In the genomic region with DNA sequence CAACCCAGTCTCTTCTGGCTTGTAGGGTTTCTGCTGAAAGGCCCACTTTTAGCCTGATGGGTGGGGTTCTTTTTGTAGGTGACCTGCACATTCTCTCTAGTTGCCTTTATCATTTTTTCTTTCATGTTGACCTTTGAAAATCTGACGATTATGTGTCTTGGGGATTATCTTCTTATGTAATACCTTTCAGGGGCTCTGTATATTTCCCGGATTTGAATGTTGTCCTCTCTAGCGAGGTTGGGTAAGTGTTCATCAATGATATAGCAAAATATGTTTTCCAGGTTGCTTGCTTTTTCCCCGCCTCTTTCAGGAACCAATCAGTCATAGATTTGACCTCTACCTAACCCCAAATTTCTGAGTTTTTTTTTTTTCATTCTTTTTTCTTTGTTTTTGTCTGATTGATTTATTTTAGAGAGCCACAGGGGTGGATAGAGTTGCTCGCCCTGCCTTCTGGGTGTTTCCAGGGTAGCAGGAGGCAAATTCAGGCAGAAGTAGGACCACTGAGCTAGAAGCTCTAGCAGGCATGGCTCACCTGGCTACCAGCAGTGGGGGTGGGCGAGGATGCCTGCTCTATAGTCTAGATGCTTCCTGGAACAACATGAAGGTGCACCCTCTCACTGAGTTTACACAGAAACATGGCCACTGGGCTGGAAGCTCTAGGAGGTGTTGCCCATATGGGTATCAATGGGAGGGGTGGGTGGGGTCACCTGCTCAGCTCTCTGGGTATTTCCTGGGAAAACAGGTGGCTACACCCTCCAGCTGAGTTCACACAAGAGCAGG, we compare ENCODE assay signal across 1 cellular context.
TF ChIP-seq lines count a peak whose summit lies in the region.

No MANE protein-coding gene starts in this region.

TF ChIP-seq in HepG2, 621 proteins besides CTCF, POLR2A, EP300 and RAD21:
- TF ChIP-seq, protein P1, sequence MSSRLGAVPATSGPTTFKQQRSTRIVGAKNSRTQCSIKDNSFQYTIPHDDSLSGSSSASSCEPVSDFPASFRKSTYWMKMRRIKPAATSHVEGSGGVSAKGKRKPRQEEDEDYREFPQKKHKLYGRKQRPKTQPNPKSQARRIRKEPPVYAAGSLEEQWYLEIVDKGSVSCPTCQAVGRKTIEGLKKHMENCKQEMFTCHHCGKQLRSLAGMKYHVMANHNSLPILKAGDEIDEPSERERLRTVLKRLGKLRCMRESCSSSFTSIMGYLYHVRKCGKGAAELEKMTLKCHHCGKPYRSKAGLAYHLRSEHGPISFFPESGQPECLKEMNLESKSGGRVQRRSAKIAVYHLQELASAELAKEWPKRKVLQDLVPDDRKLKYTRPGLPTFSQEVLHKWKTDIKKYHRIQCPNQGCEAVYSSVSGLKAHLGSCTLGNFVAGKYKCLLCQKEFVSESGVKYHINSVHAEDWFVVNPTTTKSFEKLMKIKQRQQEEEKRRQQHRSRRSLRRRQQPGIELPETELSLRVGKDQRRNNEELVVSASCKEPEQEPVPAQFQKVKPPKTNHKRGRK (CRISPR knock-in tag; IDR thresholded peaks at IDR 0.05): no peak
- TF ChIP-seq HNF4A (CRISPR knock-in tag; IDR thresholded peaks at IDR 0.05): peak; percentile 17; the same call in 1 of the 2 replicates
- TF ChIP-seq RARA (CRISPR knock-in tag; IDR thresholded peaks at IDR 0.05): 0 out of 2 replicates have a peak, but pooled peaks have one; percentile 17
- TF ChIP-seq EEA1 (CRISPR knock-in tag; IDR thresholded peaks at IDR 0.05; ENCODE audit: borderline replicate concordance): no peak
- TF ChIP-seq NCOA2 (CRISPR knock-in tag; IDR thresholded peaks at IDR 0.05): peak; percentile 59
- 0 out of 2 replicates have a peak, but pooled peaks have one; percentile 15 for TF ChIP-seq GATAD2A (CRISPR knock-in tag; IDR thresholded peaks at IDR 0.05)
- TF ChIP-seq ZNF546 (CRISPR knock-in tag; conservative IDR thresholded peaks at IDR 0.05): no peak
- no peak for TF ChIP-seq TMF1 (CRISPR knock-in tag; IDR thresholded peaks at IDR 0.05; ENCODE audit: low read depth)
- TF ChIP-seq ISX (CRISPR knock-in tag; conservative IDR thresholded peaks at IDR 0.05): no peak
- no peak for TF ChIP-seq SOX13 (IDR thresholded peaks at IDR 0.05)
- TF ChIP-seq SOX13 (CRISPR knock-in tag; conservative IDR thresholded peaks at IDR 0.05 in 1 of 2, IDR thresholded peaks at IDR 0.05 in 1 of 2): peak in 1 of 2 experiments; percentile 52; a peak in 1 of 4 replicates
- no peak for TF ChIP-seq SNAI1 (CRISPR knock-in tag; IDR thresholded peaks at IDR 0.05; ENCODE audit: borderline replicate concordance)
- TF ChIP-seq, protein P2, sequence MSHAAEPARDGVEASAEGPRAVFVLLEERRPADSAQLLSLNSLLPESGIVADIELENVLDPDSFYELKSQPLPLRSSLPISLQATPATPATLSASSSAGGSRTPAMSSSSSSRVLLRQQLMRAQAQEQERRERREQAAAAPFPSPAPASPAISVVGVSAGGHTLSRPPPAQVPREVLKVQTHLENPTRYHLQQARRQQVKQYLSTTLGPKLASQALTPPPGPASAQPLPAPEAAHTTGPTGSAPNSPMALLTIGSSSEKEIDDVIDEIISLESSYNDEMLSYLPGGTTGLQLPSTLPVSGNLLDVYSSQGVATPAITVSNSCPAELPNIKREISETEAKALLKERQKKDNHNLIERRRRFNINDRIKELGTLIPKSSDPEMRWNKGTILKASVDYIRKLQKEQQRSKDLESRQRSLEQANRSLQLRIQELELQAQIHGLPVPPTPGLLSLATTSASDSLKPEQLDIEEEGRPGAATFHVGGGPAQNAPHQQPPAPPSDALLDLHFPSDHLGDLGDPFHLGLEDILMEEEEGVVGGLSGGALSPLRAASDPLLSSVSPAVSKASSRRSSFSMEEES (CRISPR knock-in tag; IDR thresholded peaks at IDR 0.05): no peak
